31 cellular contexts compared by ENCODE assay signal in the genomic region with DNA sequence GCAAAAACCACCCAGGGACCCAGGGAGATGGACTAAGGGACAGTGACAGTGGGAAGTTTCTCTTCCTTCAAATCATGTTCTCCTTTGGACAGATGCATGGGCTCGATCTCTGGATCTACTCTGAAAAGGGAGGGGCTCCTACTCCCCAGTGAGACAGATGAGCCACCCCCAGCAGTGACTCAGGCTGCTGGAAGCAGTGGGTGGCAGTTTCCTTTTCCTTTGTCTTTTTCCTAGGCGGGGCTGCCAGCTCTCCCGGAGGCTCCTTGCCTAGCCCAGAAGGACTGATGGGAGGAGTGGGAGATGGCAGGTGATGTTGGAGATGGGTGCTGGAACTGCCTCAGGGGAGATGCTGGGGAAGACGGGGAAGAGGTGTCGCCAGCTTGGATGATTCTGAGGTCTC. TPM values are rescaled to one million over a fixed set of nuclear protein-coding genes. Genes with fewer than 3 reads are reported as not detected.
"Had no signal": no experiment of that assay in that cellular context is flagged by ENCODE, and none has a peak within 500 bp of the region (broad histone marks: within the 10 kb centered on the region; RNA-seq: fewer than 3 reads in every experiment).

No MANE protein-coding gene starts in this region.

- H3K4me3 Mint-ChIP-seq: mesothelial cell of epicardium; natural killer cell; nephron progenitor cell; neural progenitor cell; stimulated activated memory B cell treated with anti-CD40 and anti-IgM and Interleukin-4, amounts not matched to agents 10 μg/mL and 1 μg/mL and 100 μg/mL, for 72 hours; stimulated activated naive CD8-positive, alpha-beta T cell treated with anti-CD3 and anti-CD28 coated beads, Interleukin-15, amount 100 ng/mL, for 72 hours; type B pancreatic cell had no signal

- H2AFZ ChIP-seq: neural progenitor cell had no signal

- H3K4me1 ChIP-seq: left ventricle myocardium inferior, neural progenitor cell, right atrium auricular region, right lobe of liver, tibial nerve, uterus had no signal

- H3K9me3 Mint-ChIP-seq: nephron progenitor cell, neural progenitor cell had no signal

- H3K36me3 ChIP-seq: left ventricle myocardium inferior, neural progenitor cell, neutrophil, ovary, right atrium auricular region, right lobe of liver, tibial nerve, uterus had no signal

- H3K9ac ChIP-seq: neural progenitor cell had no signal

- H3K4me1 Mint-ChIP-seq: mesothelial cell of epicardium; naive B cell; nephron progenitor cell; neural progenitor cell; stimulated activated memory B cell treated with anti-CD40 and anti-IgM and Interleukin-4, amounts not matched to agents 10 μg/mL and 1 μg/mL and 100 μg/mL, for 72 hours had no signal

- H3K4me3 ChIP-seq: left ventricle myocardium inferior, lung, neural progenitor cell, ovary, right atrium auricular region, right lobe of liver, smooth muscle cell, tibial nerve, uterus had no signal

- DNase-seq: islet precursor cell; left ventricle myocardium inferior; mesendoderm; naive B cell; natural killer cell; nephron progenitor cell; ovary; right lobe of liver; stimulated activated CD4-positive, alpha-beta T cell treated with anti-CD3 and anti-CD28 coated beads, Interleukin-1b, Interleukin-23, amount 100 ng/mL, for 48 hours; stimulated activated CD4-positive, alpha-beta T cell treated with anti-CD3 and anti-CD28 coated beads, Interleukin-2, amount 100 ng/mL, for 48 hours; stimulated activated CD4-positive, alpha-beta T cell treated with anti-CD3 and anti-CD28 coated beads, Interleukin-4, amount 100 ng/mL, for 4 hours; stimulated activated CD8-positive, alpha-beta memory T cell treated with anti-CD3 and anti-CD28 coated beads, Interleukin-4, amount 100 ng/mL, for 48 hours; stimulated activated naive CD4-positive, alpha-beta T cell treated with Interleukin-2 at 50 U/mL for 16 hours; stimulated activated naive CD8-positive, alpha-beta T cell treated with anti-CD3 and anti-CD28 coated beads, Interleukin-15, amount 100 ng/mL, for 72 hours; substantia nigra; uterus had no signal

- H3K27me3 ChIP-seq: ovary, right atrium auricular region, right lobe of liver, tibial nerve, uterus had no signal

- H3K27ac ChIP-seq: left ventricle myocardium inferior, neural progenitor cell, neutrophil, ovary, right atrium auricular region, right lobe of liver, tibial nerve, uterus had no signal

- H3K27ac Mint-ChIP-seq: mesothelial cell of epicardium; natural killer cell; nephron progenitor cell; neural progenitor cell; progenitor cell of endocrine pancreas; stimulated activated memory B cell treated with anti-CD40 and anti-IgM and Interleukin-4, amounts not matched to agents 10 μg/mL and 1 μg/mL and 100 μg/mL, for 72 hours; type B pancreatic cell had no signal

- H3K4me2 ChIP-seq: neural progenitor cell, smooth muscle cell had no signal

- H3K36me3 Mint-ChIP-seq: mesothelial cell of epicardium; naive B cell; natural killer cell; neural progenitor cell; stimulated activated memory B cell treated with anti-CD40 and anti-IgM and Interleukin-4, amounts not matched to agents 10 μg/mL and 1 μg/mL and 100 μg/mL, for 72 hours; type B pancreatic cell had no signal

- H3K9me3 ChIP-seq: ovary, right lobe of liver, tibial nerve, uterus had no signal

RNA-seq across cellular contexts. Expression of gene IGSF21, which starts 41.0 kb away (rescaled TPM):
- total RNA-seq: kidney epithelial cell, mesothelial cell of epicardium, mononuclear cell, natural killer cell, progenitor cell of endocrine pancreas, pulmonary artery endothelial cell, renal cortical epithelial cell, skeletal muscle tissue, smooth muscle cell had no signal
